ENCODE assay signal across 15 cellular contexts in genomic region chr1:151639466-151639865, GRCh38. TPM values are rescaled to one million over a fixed set of nuclear protein-coding genes. Genes with fewer than 3 reads are reported as not detected.
DNase-seq lines count a peak whose midpoint lies in the region; ATAC-seq and TF ChIP-seq lines count a peak whose summit lies in the region.
"Had no signal": no experiment of that assay in that cellular context is flagged by ENCODE, and none has a peak within 500 bp of the region (broad histone marks: within the 10 kb centered on the region; RNA-seq: fewer than 3 reads in every experiment).

No MANE protein-coding gene starts in this region.

- no peaks in the 10 kb centered on the region for H3K27me3 ChIP-seq in CD8-positive, alpha-beta T cell (ENCODE audit: insufficient read depth, low read length)
- no peaks in the 10 kb centered on the region for H3K27me3 ChIP-seq in uterus
- no peaks in the 10 kb centered on the region for H3K27me3 ChIP-seq in Caco-2 (replicated peaks; ENCODE audit: control insufficient read depth, insufficient read depth, low read length)

- H3K9me3 Mint-ChIP-seq in CD8-positive, alpha-beta T cell, result no peaks in the 10 kb centered on the region
- H3K9me3 Mint-ChIP-seq in memory B cell, result no peaks in the 10 kb centered on the region
- H3K9me3 Mint-ChIP-seq in Caco-2 (ENCODE audit: unreplicated experiment), result no peaks in the 10 kb centered on the region
- H3K9me3 Mint-ChIP-seq: activated T-cell treated with anti-CD3 and anti-CD28 coated beads, Interleukin-2, amount 50 U/mL, for 4 hours had no signal

- intact Hi-C loops in CD8-positive, alpha-beta T cell (cut with DNase I, micrococcal nuclease), result no loop called here
- intact Hi-C loops in uterus (cut with DNase I; ENCODE audit: low total_unique reads) (no loop called here), Caco-2 (cut with micrococcal nuclease; ENCODE audit: unreplicated experiment) (no loop called here)

- ATAC-seq in CD8-positive, alpha-beta T cell, result no peak
- ATAC-seq in memory B cell (ENCODE audit: low read depth), result no peak
- ATAC-seq in GM21717 (IDR thresholded peaks at IDR 0.05; ENCODE audit: unreplicated experiment), result no peak
- ATAC-seq: activated CD4-positive, alpha-beta T cell treated with anti-CD3 and anti-CD28 coated beads for 36 hours; activated T-cell treated with anti-CD3 and anti-CD28 coated beads, Interleukin-2, amount 50 U/mL, for 4 hours had no signal

- H3K27ac ChIP-seq in CD8-positive, alpha-beta T cell (ENCODE audit: low read depth, low read length), result no peak overlapping the region
- no peak overlapping the region for H3K27ac ChIP-seq in uterus
- H3K27ac ChIP-seq: parathyroid adenoma had no signal

- no peak for TF ChIP-seq POLR2A in uterus (IDR thresholded peaks at IDR 0.05)

- TF ChIP-seq CTCF in CD8-positive, alpha-beta T cell (IDR thresholded peaks at IDR 0.05), result no peak
- TF ChIP-seq CTCF in choroid plexus epithelial cell (conservative IDR thresholded peaks at IDR 0.05; ENCODE audit: low read depth, low read length) (no peak), uterus (IDR thresholded peaks at IDR 0.05) (no peak), Caco-2 (IDR thresholded peaks at IDR 0.05; ENCODE audit: insufficient read depth in 1 of 2, low read depth in 1 of 2, low read length in 1 of 2, severe bottlenecking in 1 of 2, unreplicated experiment in 1 of 2) (no peak)

- H3K36me3 Mint-ChIP-seq in CD8-positive, alpha-beta T cell, result peaks cover 33% of the 10 kb centered on the region
- H3K36me3 Mint-ChIP-seq in memory B cell, result peaks cover 15% of the 10 kb centered on the region
- peaks cover 7% of the 10 kb centered on the region for H3K36me3 Mint-ChIP-seq in Caco-2 (ENCODE audit: insufficient read depth, unreplicated experiment)

- DNase-seq in CD8-positive, alpha-beta T cell, result no peak
- peak; percentile 17 for DNase-seq in LoVo (ENCODE audit: low spot score)
- DNase-seq in choroid plexus epithelial cell (ENCODE audit: low read depth), result peak; percentile 53
- DNase-seq in memory B cell (ENCODE audit: low spot score in 2 of 2), result no peak
- DNase-seq in germinal center (ENCODE audit: low spot score), result no peak
- no peak for DNase-seq in uterus
- no peak for DNase-seq in Caco-2
- DNase-seq: activated CD4-positive, alpha-beta T cell treated with anti-CD3 and anti-CD28 coated beads for 36 hours; activated T-cell treated with anti-CD3 and anti-CD28 coated beads, Interleukin-2, amount 50 U/mL, for 4 hours; C1 segment of cervical spinal cord; KG1; NCI-H2081 treated with DMSO at 0.1 percent for 48 hours; stimulated activated CD4-positive, alpha-beta T cell treated with anti-CD3 and anti-CD28 coated beads, Interleukin-4, amount 100 ng/mL, for 4 hours had no signal

- no peaks in the 10 kb centered on the region for H3K9me3 ChIP-seq in CD8-positive, alpha-beta T cell (ENCODE audit: low read length)
- H3K9me3 ChIP-seq in uterus (no peaks in the 10 kb centered on the region), Caco-2 (no peaks in the 10 kb centered on the region)

- BruUV-seq in Caco-2 (replicated peaks; lab: Mats Ljungman, UMichigan), result no TSS peak

- H3K4me3 ChIP-seq in CD8-positive, alpha-beta T cell (ENCODE audit: low read depth, low read length), result no peak overlapping the region
- H3K4me3 ChIP-seq in choroid plexus epithelial cell (ENCODE audit: low read depth, low read length) (no peak overlapping the region), uterus (no peak overlapping the region), Caco-2 (ENCODE audit: low read depth, low read length) (no peak overlapping the region)

- no peaks in the 10 kb centered on the region for H3K27me3 Mint-ChIP-seq in CD8-positive, alpha-beta T cell (ENCODE audit: low read depth)
- H3K27me3 Mint-ChIP-seq in memory B cell (no peaks in the 10 kb centered on the region), Caco-2 (ENCODE audit: insufficient read depth, unreplicated experiment) (no peaks in the 10 kb centered on the region)
- H3K27me3 Mint-ChIP-seq: activated CD4-positive, alpha-beta T cell treated with anti-CD3 and anti-CD28 coated beads for 36 hours had no signal

- peak overlapping the region; percentile 4 for H3K27ac Mint-ChIP-seq in CD8-positive, alpha-beta T cell
- H3K27ac Mint-ChIP-seq in memory B cell, result peak overlapping the region; percentile 2
- H3K27ac Mint-ChIP-seq in Caco-2 (ENCODE audit: unreplicated experiment), result no peak overlapping the region
- H3K27ac Mint-ChIP-seq: activated CD4-positive, alpha-beta T cell treated with anti-CD3 and anti-CD28 coated beads for 36 hours had no signal

- no peak overlapping the region for H3K4me3 Mint-ChIP-seq in CD8-positive, alpha-beta T cell
- H3K4me3 Mint-ChIP-seq in memory B cell, result no peak overlapping the region
- no peak overlapping the region for H3K4me3 Mint-ChIP-seq in Caco-2 (ENCODE audit: unreplicated experiment)
- H3K4me3 Mint-ChIP-seq: activated CD4-positive, alpha-beta T cell treated with anti-CD3 and anti-CD28 coated beads for 36 hours; activated T-cell treated with anti-CD3 and anti-CD28 coated beads, Interleukin-2, amount 50 U/mL, for 4 hours had no signal

- POLR2A ChIA-PET in CD8-positive, alpha-beta T cell (lab: Charles Lee), result no interaction called here
- POLR2A ChIA-PET in Caco-2 (lab: Charles Lee), result no interaction called here

- no peaks in the 10 kb centered on the region for H3K4me1 ChIP-seq in CD8-positive, alpha-beta T cell (ENCODE audit: insufficient read depth, low read length)
- H3K4me1 ChIP-seq in uterus (peaks cover 0 to 7% of the 10 kb centered on the region in 2 donors), Caco-2 (peaks cover 25% of the 10 kb centered on the region)

- CTCF ChIA-PET in CD8-positive, alpha-beta T cell (lab: Charles Lee), result interaction anchor here (0.9 kb wide), 1 partner anchor 95 kb away, joined by 3 read pairs; no protein-coding TSS in a partner anchor
- CTCF ChIA-PET in Caco-2 (lab: Charles Lee), result no interaction called here

- H3K4me1 Mint-ChIP-seq in CD8-positive, alpha-beta T cell (ENCODE audit: low read depth), result peaks cover 11% of the 10 kb centered on the region
- H3K4me1 Mint-ChIP-seq in memory B cell (peaks cover 7% of the 10 kb centered on the region), Caco-2 (ENCODE audit: low read depth, unreplicated experiment) (peaks cover 19% of the 10 kb centered on the region)

- no peaks in the 10 kb centered on the region for H3K36me3 ChIP-seq in CD8-positive, alpha-beta T cell (ENCODE audit: insufficient read depth, low read length)
- H3K36me3 ChIP-seq in uterus, result no peaks in the 10 kb centered on the region
- no peaks in the 10 kb centered on the region for H3K36me3 ChIP-seq in Caco-2 (ENCODE audit: control insufficient read depth, insufficient read depth, low read length)

RNA-seq across cellular contexts. Expression of gene SNX27, which starts 27.6 kb away (rescaled TPM):
- total RNA-seq in CD8-positive, alpha-beta T cell, result 10 to 100 TPM in 1 of 2 experiments, 1 to 10 TPM in 1; 9.8 to 12.2 TPM
- total RNA-seq in uterus (10 to 100 TPM; 22.3 to 52.7 (median 42.4) TPM), Caco-2 (2022) (47.2 and 47.4 TPM in 2 replicates)

Comparison
In these comparisons a context has a peak if more than half of its experiments do, and no peak if none do; other contexts are left out.
1. DNase-seq: peak in LoVo (single experiment) and choroid plexus epithelial cell (single experiment); none in CD8-positive, alpha-beta T cell (0 of 7), memory B cell (0 of 2), germinal center (single experiment), uterus (0 of 2) and Caco-2 (0 of 2).